3 cellular contexts compared by ENCODE assay signal in the genomic region with DNA sequence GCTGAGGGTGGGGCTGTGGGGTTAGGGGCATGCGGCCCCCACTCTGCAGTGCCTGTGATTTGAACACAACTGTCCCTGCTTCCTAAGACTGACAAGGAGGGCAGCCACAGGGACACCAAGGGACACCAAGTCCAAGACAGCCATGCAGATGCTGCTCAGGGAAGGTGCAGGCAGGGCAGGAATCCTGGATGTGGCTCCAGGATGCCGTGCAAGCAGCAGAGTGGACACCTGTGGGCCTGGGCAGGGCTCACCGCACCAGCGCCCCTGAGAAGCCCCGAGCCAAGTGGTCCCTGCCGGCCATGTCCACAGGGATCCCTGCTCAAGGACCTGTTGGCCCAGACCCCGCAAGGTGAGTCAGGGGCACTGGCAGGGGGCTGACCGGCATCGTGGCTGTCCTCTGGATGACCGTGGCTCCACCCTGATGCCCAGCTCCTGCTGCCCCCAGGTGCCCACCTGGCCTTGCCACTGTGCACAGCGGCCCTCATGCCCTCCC.
TF ChIP-seq lines count a peak whose summit lies in the region.

No MANE protein-coding gene starts in this region.

TF ChIP-seq in SK-N-SH treated with all-trans-retinoic acid at 6 μM for 48 hours, 23 proteins besides CTCF, POLR2A, EP300 and RAD21 (continued from another document):
- TF ChIP-seq ZFP3 (CRISPR knock-in tag; IDR thresholded peaks at IDR 0.05) (no peak), PPARA (CRISPR knock-in tag; IDR thresholded peaks at IDR 0.05; ENCODE audit: borderline replicate concordance) (no peak), BACH2 (CRISPR knock-in tag; IDR thresholded peaks at IDR 0.05; ENCODE audit: borderline replicate concordance) (no peak)

TF ChIP-seq in SK-N-SH, 30 proteins besides CTCF, POLR2A, EP300 and RAD21 (continued from another document):
- TF ChIP-seq GABPA (IDR thresholded peaks at IDR 0.05; ENCODE audit: low read depth) (no peak), NRF1 (IDR thresholded peaks at IDR 0.05; ENCODE audit: low read depth, low read length) (no peak), SMC3 (IDR thresholded peaks at IDR 0.05; ENCODE audit: low read depth, low read length) (no peak), RCOR1 (IDR thresholded peaks at IDR 0.05; ENCODE audit: low read length) (no peak), CHD2 (IDR thresholded peaks at IDR 0.05; ENCODE audit: low read length, partially characterized antibody) (no peak), MXI1 (IDR thresholded peaks at IDR 0.05; ENCODE audit: low read depth, low read length) (no peak), FOXM1 (IDR thresholded peaks at IDR 0.05; ENCODE audit: low read depth) (no peak), POLR2AphosphoS5 (IDR thresholded peaks at IDR 0.05; ENCODE audit: low read depth, low read length) (no peak), EZH2phosphoT487 (IDR thresholded peaks at IDR 0.05; ENCODE audit: borderline replicate concordance, low read depth) (no peak)
- TF ChIP-seq, protein P1, sequence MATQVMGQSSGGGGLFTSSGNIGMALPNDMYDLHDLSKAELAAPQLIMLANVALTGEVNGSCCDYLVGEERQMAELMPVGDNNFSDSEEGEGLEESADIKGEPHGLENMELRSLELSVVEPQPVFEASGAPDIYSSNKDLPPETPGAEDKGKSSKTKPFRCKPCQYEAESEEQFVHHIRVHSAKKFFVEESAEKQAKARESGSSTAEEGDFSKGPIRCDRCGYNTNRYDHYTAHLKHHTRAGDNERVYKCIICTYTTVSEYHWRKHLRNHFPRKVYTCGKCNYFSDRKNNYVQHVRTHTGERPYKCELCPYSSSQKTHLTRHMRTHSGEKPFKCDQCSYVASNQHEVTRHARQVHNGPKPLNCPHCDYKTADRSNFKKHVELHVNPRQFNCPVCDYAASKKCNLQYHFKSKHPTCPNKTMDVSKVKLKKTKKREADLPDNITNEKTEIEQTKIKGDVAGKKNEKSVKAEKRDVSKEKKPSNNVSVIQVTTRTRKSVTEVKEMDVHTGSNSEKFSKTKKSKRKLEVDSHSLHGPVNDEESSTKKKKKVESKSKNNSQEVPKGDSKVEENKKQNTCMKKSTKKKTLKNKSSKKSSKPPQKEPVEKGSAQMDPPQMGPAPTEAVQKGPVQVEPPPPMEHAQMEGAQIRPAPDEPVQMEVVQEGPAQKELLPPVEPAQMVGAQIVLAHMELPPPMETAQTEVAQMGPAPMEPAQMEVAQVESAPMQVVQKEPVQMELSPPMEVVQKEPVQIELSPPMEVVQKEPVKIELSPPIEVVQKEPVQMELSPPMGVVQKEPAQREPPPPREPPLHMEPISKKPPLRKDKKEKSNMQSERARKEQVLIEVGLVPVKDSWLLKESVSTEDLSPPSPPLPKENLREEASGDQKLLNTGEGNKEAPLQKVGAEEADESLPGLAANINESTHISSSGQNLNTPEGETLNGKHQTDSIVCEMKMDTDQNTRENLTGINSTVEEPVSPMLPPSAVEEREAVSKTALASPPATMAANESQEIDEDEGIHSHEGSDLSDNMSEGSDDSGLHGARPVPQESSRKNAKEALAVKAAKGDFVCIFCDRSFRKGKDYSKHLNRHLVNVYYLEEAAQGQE (IDR thresholded peaks at IDR 0.05; ENCODE audit: low read depth, low read length), result no peak
- TF ChIP-seq, protein P2, sequence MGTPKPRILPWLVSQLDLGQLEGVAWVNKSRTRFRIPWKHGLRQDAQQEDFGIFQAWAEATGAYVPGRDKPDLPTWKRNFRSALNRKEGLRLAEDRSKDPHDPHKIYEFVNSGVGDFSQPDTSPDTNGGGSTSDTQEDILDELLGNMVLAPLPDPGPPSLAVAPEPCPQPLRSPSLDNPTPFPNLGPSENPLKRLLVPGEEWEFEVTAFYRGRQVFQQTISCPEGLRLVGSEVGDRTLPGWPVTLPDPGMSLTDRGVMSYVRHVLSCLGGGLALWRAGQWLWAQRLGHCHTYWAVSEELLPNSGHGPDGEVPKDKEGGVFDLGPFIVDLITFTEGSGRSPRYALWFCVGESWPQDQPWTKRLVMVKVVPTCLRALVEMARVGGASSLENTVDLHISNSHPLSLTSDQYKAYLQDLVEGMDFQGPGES (IDR thresholded peaks at IDR 0.05; ENCODE audit: low read depth, low read length), result no peak
- TF ChIP-seq, protein P3, sequence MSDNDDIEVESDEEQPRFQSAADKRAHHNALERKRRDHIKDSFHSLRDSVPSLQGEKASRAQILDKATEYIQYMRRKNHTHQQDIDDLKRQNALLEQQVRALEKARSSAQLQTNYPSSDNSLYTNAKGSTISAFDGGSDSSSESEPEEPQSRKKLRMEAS (IDR thresholded peaks at IDR 0.05; ENCODE audit: low read depth), result no peak
- TF ChIP-seq, protein P4, sequence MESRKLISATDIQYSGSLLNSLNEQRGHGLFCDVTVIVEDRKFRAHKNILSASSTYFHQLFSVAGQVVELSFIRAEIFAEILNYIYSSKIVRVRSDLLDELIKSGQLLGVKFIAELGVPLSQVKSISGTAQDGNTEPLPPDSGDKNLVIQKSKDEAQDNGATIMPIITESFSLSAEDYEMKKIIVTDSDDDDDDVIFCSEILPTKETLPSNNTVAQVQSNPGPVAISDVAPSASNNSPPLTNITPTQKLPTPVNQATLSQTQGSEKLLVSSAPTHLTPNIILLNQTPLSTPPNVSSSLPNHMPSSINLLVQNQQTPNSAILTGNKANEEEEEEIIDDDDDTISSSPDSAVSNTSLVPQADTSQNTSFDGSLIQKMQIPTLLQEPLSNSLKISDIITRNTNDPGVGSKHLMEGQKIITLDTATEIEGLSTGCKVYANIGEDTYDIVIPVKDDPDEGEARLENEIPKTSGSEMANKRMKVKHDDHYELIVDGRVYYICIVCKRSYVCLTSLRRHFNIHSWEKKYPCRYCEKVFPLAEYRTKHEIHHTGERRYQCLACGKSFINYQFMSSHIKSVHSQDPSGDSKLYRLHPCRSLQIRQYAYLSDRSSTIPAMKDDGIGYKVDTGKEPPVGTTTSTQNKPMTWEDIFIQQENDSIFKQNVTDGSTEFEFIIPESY (IDR thresholded peaks at IDR 0.05; ENCODE audit: borderline replicate concordance, low read depth), result no peak

TF ChIP-seq in WTC11, 78 proteins besides CTCF, POLR2A, EP300 and RAD21 (continued from another document):
- TF ChIP-seq, protein P5, sequence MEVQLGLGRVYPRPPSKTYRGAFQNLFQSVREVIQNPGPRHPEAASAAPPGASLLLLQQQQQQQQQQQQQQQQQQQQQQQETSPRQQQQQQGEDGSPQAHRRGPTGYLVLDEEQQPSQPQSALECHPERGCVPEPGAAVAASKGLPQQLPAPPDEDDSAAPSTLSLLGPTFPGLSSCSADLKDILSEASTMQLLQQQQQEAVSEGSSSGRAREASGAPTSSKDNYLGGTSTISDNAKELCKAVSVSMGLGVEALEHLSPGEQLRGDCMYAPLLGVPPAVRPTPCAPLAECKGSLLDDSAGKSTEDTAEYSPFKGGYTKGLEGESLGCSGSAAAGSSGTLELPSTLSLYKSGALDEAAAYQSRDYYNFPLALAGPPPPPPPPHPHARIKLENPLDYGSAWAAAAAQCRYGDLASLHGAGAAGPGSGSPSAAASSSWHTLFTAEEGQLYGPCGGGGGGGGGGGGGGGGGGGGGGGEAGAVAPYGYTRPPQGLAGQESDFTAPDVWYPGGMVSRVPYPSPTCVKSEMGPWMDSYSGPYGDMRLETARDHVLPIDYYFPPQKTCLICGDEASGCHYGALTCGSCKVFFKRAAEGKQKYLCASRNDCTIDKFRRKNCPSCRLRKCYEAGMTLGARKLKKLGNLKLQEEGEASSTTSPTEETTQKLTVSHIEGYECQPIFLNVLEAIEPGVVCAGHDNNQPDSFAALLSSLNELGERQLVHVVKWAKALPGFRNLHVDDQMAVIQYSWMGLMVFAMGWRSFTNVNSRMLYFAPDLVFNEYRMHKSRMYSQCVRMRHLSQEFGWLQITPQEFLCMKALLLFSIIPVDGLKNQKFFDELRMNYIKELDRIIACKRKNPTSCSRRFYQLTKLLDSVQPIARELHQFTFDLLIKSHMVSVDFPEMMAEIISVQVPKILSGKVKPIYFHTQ (CRISPR knock-in tag; IDR thresholded peaks at IDR 0.05), result no peak
- TF ChIP-seq, protein P6, sequence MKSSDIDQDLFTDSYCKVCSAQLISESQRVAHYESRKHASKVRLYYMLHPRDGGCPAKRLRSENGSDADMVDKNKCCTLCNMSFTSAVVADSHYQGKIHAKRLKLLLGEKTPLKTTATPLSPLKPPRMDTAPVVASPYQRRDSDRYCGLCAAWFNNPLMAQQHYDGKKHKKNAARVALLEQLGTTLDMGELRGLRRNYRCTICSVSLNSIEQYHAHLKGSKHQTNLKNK (CRISPR knock-in tag; IDR thresholded peaks at IDR 0.05), result no peak
- TF ChIP-seq GTF2I (CRISPR knock-in tag; conservative IDR thresholded peaks at IDR 0.05), result no peak
- TF ChIP-seq ESRRA (CRISPR knock-in tag; IDR thresholded peaks at IDR 0.05; ENCODE audit: borderline replicate concordance), result no peak
- TF ChIP-seq EMX1 (CRISPR knock-in tag; IDR thresholded peaks at IDR 0.05), result no peak
- TF ChIP-seq ATF1 (CRISPR knock-in tag; IDR thresholded peaks at IDR 0.05), result no peak
- TF ChIP-seq, protein P7, sequence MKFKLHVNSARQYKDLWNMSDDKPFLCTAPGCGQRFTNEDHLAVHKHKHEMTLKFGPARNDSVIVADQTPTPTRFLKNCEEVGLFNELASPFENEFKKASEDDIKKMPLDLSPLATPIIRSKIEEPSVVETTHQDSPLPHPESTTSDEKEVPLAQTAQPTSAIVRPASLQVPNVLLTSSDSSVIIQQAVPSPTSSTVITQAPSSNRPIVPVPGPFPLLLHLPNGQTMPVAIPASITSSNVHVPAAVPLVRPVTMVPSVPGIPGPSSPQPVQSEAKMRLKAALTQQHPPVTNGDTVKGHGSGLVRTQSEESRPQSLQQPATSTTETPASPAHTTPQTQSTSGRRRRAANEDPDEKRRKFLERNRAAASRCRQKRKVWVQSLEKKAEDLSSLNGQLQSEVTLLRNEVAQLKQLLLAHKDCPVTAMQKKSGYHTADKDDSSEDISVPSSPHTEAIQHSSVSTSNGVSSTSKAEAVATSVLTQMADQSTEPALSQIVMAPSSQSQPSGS (CRISPR knock-in tag; IDR thresholded peaks at IDR 0.05; ENCODE audit: borderline replicate concordance, low read depth), result no peak
- TF ChIP-seq, protein P8, sequence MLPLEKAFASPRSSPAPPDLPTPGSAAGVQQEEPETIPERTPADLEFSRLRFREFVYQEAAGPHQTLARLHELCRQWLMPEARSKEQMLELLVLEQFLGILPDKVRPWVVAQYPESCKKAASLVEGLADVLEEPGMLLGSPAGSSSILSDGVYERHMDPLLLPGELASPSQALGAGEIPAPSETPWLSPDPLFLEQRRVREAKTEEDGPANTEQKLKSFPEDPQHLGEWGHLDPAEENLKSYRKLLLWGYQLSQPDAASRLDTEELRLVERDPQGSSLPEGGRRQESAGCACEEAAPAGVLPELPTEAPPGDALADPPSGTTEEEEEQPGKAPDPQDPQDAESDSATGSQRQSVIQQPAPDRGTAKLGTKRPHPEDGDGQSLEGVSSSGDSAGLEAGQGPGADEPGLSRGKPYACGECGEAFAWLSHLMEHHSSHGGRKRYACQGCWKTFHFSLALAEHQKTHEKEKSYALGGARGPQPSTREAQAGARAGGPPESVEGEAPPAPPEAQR (CRISPR knock-in tag; IDR thresholded peaks at IDR 0.05), result no peak
- no peak for TF ChIP-seq JUN (CRISPR knock-in tag; IDR thresholded peaks at IDR 0.05)
- TF ChIP-seq FOXJ3 (CRISPR knock-in tag; IDR thresholded peaks at IDR 0.05; ENCODE audit: borderline replicate concordance), result no peak
- no peak for TF ChIP-seq ELF4 (CRISPR knock-in tag; IDR thresholded peaks at IDR 0.05; ENCODE audit: low read depth)
- TF ChIP-seq, protein P9, sequence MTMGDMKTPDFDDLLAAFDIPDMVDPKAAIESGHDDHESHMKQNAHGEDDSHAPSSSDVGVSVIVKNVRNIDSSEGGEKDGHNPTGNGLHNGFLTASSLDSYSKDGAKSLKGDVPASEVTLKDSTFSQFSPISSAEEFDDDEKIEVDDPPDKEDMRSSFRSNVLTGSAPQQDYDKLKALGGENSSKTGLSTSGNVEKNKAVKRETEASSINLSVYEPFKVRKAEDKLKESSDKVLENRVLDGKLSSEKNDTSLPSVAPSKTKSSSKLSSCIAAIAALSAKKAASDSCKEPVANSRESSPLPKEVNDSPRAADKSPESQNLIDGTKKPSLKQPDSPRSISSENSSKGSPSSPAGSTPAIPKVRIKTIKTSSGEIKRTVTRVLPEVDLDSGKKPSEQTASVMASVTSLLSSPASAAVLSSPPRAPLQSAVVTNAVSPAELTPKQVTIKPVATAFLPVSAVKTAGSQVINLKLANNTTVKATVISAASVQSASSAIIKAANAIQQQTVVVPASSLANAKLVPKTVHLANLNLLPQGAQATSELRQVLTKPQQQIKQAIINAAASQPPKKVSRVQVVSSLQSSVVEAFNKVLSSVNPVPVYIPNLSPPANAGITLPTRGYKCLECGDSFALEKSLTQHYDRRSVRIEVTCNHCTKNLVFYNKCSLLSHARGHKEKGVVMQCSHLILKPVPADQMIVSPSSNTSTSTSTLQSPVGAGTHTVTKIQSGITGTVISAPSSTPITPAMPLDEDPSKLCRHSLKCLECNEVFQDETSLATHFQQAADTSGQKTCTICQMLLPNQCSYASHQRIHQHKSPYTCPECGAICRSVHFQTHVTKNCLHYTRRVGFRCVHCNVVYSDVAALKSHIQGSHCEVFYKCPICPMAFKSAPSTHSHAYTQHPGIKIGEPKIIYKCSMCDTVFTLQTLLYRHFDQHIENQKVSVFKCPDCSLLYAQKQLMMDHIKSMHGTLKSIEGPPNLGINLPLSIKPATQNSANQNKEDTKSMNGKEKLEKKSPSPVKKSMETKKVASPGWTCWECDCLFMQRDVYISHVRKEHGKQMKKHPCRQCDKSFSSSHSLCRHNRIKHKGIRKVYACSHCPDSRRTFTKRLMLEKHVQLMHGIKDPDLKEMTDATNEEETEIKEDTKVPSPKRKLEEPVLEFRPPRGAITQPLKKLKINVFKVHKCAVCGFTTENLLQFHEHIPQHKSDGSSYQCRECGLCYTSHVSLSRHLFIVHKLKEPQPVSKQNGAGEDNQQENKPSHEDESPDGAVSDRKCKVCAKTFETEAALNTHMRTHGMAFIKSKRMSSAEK (CRISPR knock-in tag; IDR thresholded peaks at IDR 0.05; ENCODE audit: borderline replicate concordance), result no peak
- TF ChIP-seq, protein P10, sequence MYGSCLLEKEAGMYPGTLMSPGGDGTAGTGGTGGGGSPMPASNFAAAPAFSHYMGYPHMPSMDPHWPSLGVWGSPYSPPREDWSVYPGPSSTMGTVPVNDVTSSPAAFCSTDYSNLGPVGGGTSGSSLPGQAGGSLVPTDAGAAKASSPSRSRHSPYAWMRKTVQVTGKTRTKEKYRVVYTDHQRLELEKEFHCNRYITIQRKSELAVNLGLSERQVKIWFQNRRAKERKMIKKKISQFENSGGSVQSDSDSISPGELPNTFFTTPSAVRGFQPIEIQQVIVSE (CRISPR knock-in tag; IDR thresholded peaks at IDR 0.05; ENCODE audit: borderline replicate concordance), result no peak
- no peak for TF ChIP-seq NR2C2 (CRISPR knock-in tag; IDR thresholded peaks at IDR 0.05)
- TF ChIP-seq, protein P11, sequence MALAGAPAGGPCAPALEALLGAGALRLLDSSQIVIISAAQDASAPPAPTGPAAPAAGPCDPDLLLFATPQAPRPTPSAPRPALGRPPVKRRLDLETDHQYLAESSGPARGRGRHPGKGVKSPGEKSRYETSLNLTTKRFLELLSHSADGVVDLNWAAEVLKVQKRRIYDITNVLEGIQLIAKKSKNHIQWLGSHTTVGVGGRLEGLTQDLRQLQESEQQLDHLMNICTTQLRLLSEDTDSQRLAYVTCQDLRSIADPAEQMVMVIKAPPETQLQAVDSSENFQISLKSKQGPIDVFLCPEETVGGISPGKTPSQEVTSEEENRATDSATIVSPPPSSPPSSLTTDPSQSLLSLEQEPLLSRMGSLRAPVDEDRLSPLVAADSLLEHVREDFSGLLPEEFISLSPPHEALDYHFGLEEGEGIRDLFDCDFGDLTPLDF (CRISPR knock-in tag; IDR thresholded peaks at IDR 0.05), result no peak
- TF ChIP-seq, protein P3 (CRISPR knock-in tag; IDR thresholded peaks at IDR 0.05), result no peak
- TF ChIP-seq RELA (CRISPR knock-in tag; IDR thresholded peaks at IDR 0.05; ENCODE audit: borderline replicate concordance), result no peak
- no peak for TF ChIP-seq ZNF396 (CRISPR knock-in tag; IDR thresholded peaks at IDR 0.05; ENCODE audit: borderline replicate concordance)
